ENCODE assay signal across 3 cellular contexts in the genomic region with DNA sequence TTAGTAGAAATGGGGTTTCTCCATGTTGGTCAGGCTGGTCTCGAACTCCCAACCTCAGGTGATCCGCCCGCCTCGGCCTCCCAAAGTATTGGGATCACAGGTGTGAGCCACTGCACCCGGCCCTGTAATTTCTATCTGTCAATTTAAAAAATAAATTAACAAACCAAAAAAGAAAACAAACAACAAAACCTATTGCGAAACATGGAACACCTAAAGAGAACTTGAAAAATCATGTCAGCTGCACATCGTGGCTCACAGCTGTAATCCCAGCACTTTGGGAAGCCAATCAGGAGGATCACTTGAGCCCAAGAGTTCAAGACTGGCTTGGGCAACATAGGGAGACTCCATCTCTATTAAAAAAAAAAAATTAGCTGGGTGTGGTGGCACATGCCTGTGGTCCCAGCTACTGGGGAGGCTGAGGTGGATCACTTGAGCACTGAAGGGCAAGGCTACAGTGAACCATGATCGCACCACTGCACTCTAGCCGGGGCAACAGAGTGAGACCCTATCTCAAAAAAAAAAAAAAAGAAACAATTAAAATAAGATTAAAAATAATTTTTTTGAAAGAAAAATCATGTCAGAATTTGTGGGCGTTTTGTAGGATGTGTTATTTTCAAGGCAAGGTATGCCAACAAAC.
TF ChIP-seq lines count a peak whose summit lies in the region.

No MANE protein-coding gene starts in this region.

TF ChIP-seq in HepG2, 621 proteins besides CTCF, POLR2A, EP300 and RAD21:
- TF ChIP-seq CEBPB (IDR thresholded peaks at IDR 0.05; ENCODE audit: borderline replicate concordance, low read depth, low read length): peak; percentile 62; the same call in 1 of the 2 replicates
- TF ChIP-seq, protein P1, sequence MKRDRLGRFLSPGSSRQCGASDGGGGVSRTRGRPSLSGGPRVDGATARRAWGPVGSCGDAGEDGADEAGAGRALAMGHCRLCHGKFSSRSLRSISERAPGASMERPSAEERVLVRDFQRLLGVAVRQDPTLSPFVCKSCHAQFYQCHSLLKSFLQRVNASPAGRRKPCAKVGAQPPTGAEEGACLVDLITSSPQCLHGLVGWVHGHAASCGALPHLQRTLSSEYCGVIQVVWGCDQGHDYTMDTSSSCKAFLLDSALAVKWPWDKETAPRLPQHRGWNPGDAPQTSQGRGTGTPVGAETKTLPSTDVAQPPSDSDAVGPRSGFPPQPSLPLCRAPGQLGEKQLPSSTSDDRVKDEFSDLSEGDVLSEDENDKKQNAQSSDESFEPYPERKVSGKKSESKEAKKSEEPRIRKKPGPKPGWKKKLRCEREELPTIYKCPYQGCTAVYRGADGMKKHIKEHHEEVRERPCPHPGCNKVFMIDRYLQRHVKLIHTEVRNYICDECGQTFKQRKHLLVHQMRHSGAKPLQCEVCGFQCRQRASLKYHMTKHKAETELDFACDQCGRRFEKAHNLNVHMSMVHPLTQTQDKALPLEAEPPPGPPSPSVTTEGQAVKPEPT (CRISPR knock-in tag; IDR thresholded peaks at IDR 0.05; ENCODE audit: low read depth): no peak

TF ChIP-seq in IMR-90, 13 proteins besides CTCF, POLR2A, EP300 and RAD21:
- TF ChIP-seq MAZ (IDR thresholded peaks at IDR 0.05; ENCODE audit: borderline replicate concordance, low read depth, low read length) (no peak), CEBPB (IDR thresholded peaks at IDR 0.05; ENCODE audit: low read depth, low read length) (peak; percentile 75)

TF ChIP-seq in WTC11, 78 proteins besides CTCF, POLR2A, EP300 and RAD21:
- peak; percentile 31; the same call in 1 of the 2 replicates for TF ChIP-seq ZNF121 (CRISPR knock-in tag; IDR thresholded peaks at IDR 0.05)
- TF ChIP-seq, protein P2, sequence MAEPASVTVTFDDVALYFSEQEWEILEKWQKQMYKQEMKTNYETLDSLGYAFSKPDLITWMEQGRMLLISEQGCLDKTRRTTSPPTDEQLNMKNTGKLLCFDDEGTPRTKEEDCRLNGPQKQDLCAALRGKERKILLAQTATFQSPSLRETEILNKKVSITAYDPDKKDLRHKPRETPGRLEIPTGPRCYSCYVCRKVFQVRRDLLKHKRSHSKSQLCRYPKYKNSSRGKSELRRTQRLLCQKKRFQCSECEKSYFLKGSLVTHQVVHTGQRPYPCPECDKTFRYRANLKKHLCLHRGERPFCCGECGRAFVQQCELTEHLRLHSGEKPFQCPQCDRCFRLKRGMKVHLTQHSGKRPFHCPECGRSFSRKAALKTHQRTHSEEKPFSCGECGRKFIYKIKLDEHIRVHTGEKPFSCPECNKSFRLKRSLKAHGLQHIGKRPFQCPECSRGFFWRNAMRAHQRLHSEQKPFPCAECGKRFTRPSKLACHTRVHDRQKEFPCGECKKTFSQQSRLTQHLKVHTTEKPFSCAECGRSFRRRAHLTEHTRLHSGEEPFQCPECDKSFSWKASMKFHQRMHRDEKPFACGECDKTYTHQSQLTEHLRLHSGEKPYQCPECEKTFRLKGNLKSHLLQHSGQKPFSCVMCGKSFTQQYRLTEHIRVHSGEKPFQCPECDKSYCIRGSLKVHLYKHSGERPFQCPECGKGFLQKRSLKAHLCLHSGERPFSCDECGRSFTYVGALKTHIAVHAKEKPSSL (CRISPR knock-in tag; conservative IDR thresholded peaks at IDR 0.05): no peak
TF ChIP-seq in WTC11: peak in this region for 1.
